ENCODE assay signal across 10 cellular contexts in the genomic region with DNA sequence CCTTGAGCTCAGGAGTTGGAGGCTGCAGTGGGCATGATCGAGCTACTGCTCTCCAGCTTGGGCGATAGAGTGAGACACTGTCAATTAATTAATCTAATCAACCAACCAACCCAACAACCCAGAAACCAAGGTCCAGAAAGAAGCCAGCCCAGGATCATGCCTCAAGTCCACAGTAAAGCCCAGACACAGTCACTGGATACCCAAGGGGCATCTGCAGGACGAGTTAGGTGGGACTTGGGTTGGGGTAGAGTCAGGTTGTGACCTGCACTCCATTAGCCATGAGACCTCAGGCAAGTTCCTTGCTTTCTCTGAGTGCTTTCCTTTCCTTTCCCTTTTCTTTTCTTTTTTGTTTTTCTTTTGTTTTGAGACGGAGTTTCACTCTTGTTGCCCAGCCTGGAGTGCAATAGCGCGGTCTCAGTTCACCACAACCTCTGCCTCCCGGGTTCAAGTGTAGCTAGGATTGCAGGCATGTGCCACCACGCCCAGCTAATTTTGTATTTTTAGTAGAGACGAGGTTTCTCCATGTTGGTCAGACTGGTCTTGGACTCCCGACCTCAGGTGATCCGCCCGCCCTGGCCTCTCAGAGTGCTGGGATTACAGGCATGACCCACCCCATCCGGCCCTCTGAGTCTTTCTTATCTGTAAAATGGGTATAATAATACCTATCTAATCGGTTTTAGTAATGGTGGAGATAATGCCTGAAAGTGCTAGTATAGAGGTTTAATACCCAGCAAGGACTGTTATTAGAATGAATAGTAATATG. TPM values are rescaled to one million over a fixed set of nuclear protein-coding genes. Genes with fewer than 3 reads are reported as not detected.
A peak's percentile ranks its signal among the peaks of the same experiment; 100 is the strongest.
DNase-seq lines count a peak whose midpoint lies in the region; FAIRE-seq and TF ChIP-seq lines count a peak whose summit lies in the region.
"Had no signal": no experiment of that assay in that cellular context is flagged by ENCODE, and none has a peak within 500 bp of the region (broad histone marks: within the 10 kb centered on the region; RNA-seq: fewer than 3 reads in every experiment).

No MANE protein-coding gene starts in this region.

- H4K8ac ChIP-seq in H1 (ENCODE audit: extremely low read depth, insufficient read depth, low read length), result no peak overlapping the region

- no peaks in the 10 kb centered on the region for H4K20me1 ChIP-seq in OCI-LY3 (ENCODE audit: insufficient read depth, low read length)
- H4K20me1 ChIP-seq in H1 (replicated peaks in 1 of 2; ENCODE audit: control insufficient read depth in 1 of 2, insufficient read depth in 2 of 2, low read length in 2 of 2), result peaks cover 0 to 1% of the 10 kb centered on the region in 2 experiments
- no peaks in the 10 kb centered on the region for H4K20me1 ChIP-seq in mammary epithelial cell (ENCODE audit: insufficient read depth, low read length)

- intact Hi-C loops in mammary epithelial cell (cut with micrococcal nuclease), result no loop called here
- intact Hi-C loops in posterior cingulate gyrus (cut with DNase I), result no loop called here

- TF ChIP-seq EP300 in H1 (IDR thresholded peaks at IDR 0.05; ENCODE audit: borderline replicate concordance in 1 of 2, low read depth in 2 of 2, low read length in 2 of 2), result no peak

- no peak overlapping the region for H3K18ac ChIP-seq in H1 (ENCODE audit: extremely low read depth, low read length)

- no peak overlapping the region for H2BK12ac ChIP-seq in H1 (ENCODE audit: low read depth, low read length)

- no peaks in the 10 kb centered on the region for H3K9me3 Mint-ChIP-seq in activated CD4-positive, alpha-beta T cell treated with anti-CD3 and anti-CD28 coated beads, Interleukin-2, amount 10 ng/mL, durations not matched to agents 7 days and 5 days

- peaks cover 21% of the 10 kb centered on the region for H3K4me1 Mint-ChIP-seq in activated CD4-positive, alpha-beta T cell treated with anti-CD3 and anti-CD28 coated beads, Interleukin-2, amount 10 ng/mL, durations not matched to agents 7 days and 5 days

- H3K4me2 ChIP-seq in OCI-LY3 (ENCODE audit: low read length) (peak overlapping the region; percentile 66), H1 (ENCODE audit: insufficient read depth in 1 of 2, low read depth in 2 of 2, low read length in 2 of 2) (peak overlapping the region; percentile 48 to 84), mammary epithelial cell (ENCODE audit: insufficient read depth, low read depth, low read length) (no peak overlapping the region)

- BruUV-seq in mammary epithelial cell (replicated peaks; lab: Mats Ljungman, UMichigan), result no TSS peak

- no peak overlapping the region for H2BK15ac ChIP-seq in H1 (ENCODE audit: low read length)

- H3K36me3 Mint-ChIP-seq in activated CD4-positive, alpha-beta T cell treated with anti-CD3 and anti-CD28 coated beads, Interleukin-2, amount 10 ng/mL, durations not matched to agents 7 days and 5 days (ENCODE audit: low read depth), result peaks cover 6% of the 10 kb centered on the region

- H3K4me3 Mint-ChIP-seq in activated CD4-positive, alpha-beta T cell treated with anti-CD3 and anti-CD28 coated beads, Interleukin-2, amount 10 ng/mL, durations not matched to agents 7 days and 5 days, result peak overlapping the region; percentile 40

- WGBS in H1 (ENCODE audit: extremely low coverage in 1 of 2, insufficient coverage in 1 of 2, insufficient read length in 1 of 2, insufficient replicate concordance in 2 of 2, low coverage in 1 of 2, low lambda C conversion rate in 2 of 2, missing lambda C conversion rate in 1 of 2), 2 experiments, result 77% methylated on average over 14 of the region's 14 CpGs; no CpG with 5 or more reads in 1 of the 2 experiments
- WGBS in mammary epithelial cell (ENCODE audit: low coverage, missing lambda C conversion rate), result 75% methylated on average over 8 of the region's 14 CpGs

- FAIRE-seq in H1 (lab: Jason Lieb, UNC), result no peak

- no peaks in the 10 kb centered on the region for H3K27me3 Mint-ChIP-seq in activated CD4-positive, alpha-beta T cell treated with anti-CD3 and anti-CD28 coated beads, Interleukin-2, amount 10 ng/mL, durations not matched to agents 7 days and 5 days

- H3K9ac ChIP-seq in OCI-LY3 (ENCODE audit: low read length), result no peak overlapping the region
- no peak overlapping the region for H3K9ac ChIP-seq in H1 (replicated peaks in 1 of 4; ENCODE audit: extremely low read depth in 1 of 4, low read depth in 3 of 4, low read length in 3 of 4)
- H3K9ac ChIP-seq in mammary epithelial cell (ENCODE audit: insufficient read depth, low read length), result no peak overlapping the region

- H3K4me3 ChIP-seq in OCI-LY3 (ENCODE audit: low read length) (peak overlapping the region; percentile 74), H1 (ENCODE audit: extremely low read depth in 1 of 4, insufficient read depth in 2 of 4, low read depth in 3 of 4, low read length in 4 of 4) (peak overlapping the region; percentile 31 to 61 (median 37); a peak in 6 of 8 replicates), skeletal muscle cell (ENCODE audit: low read depth, low read length) (peak overlapping the region; percentile 44), mammary epithelial cell (replicated peaks in 1 of 3; ENCODE audit: insufficient read depth in 1 of 3, low read depth in 2 of 3, low read length in 3 of 3) (no peak overlapping the region)

- TF ChIP-seq RAD21 in H1 (IDR thresholded peaks at IDR 0.05 in 1 of 2, conservative IDR thresholded peaks at IDR 0.05 in 1 of 2; ENCODE audit: low read depth in 2 of 2, low read length in 2 of 2), result no peak

- peaks cover 5% of the 10 kb centered on the region for H3K79me2 ChIP-seq in OCI-LY3 (ENCODE audit: low read length)
- H3K79me2 ChIP-seq in H1 (ENCODE audit: control insufficient read depth in 1 of 2, insufficient read depth in 2 of 2, low read length in 2 of 2), result no peaks in the 10 kb centered on the region; a peak in 1 of 4 replicates
- H3K79me2 ChIP-seq in mammary epithelial cell (ENCODE audit: insufficient read depth, low read length), result peaks cover 14% of the 10 kb centered on the region

- no peak overlapping the region for H3K56ac ChIP-seq in H1 (replicated peaks; ENCODE audit: insufficient read length, low read depth, low read length)

- in situ Hi-C loops in mammary epithelial cell (cut with MboI; ENCODE audit: low sequenced_read_pairs in 2 of 2), result no loop called here

- no peak overlapping the region for H3K27ac Mint-ChIP-seq in activated CD4-positive, alpha-beta T cell treated with anti-CD3 and anti-CD28 coated beads, Interleukin-2, amount 10 ng/mL, durations not matched to agents 7 days and 5 days

- no peak overlapping the region for H3K4ac ChIP-seq in H1 (replicated peaks; ENCODE audit: insufficient read length, low read depth, low read length)

- no peak overlapping the region for H4K91ac ChIP-seq in H1 (replicated peaks; ENCODE audit: insufficient read length, low read length)

- no peak overlapping the region for H4K5ac ChIP-seq in H1 (ENCODE audit: insufficient read length, low read depth, low read length)

- no peak for DNase-seq in activated CD4-positive, alpha-beta T cell treated with anti-CD3 and anti-CD28 coated beads, Interleukin-2, amount 10 ng/mL, durations not matched to agents 7 days and 5 days
- no peak for DNase-seq in activated CD4-positive, alpha-beta T cell treated with anti-CD3 and anti-CD28 coated beads, Interleukin-2, amount 50 U/mL, for 4 hours
- DNase-seq in H1 (ENCODE audit: low read depth in 1 of 2, low spot score in 2 of 2) (no peak), skeletal muscle cell (ENCODE audit: low read depth) (no peak), mammary epithelial cell (no peak), posterior cingulate gyrus (no peak), NCI-H1417 treated with DMSO at 0.1 percent for 48 hours (lab: John Stamatoyannopoulos, UW) (no peak)
- DNase-seq: GF-D8, WERI-Rb-1 had no signal

- H2AK5ac ChIP-seq in H1 (ENCODE audit: low read depth, low read length), result no peak overlapping the region

- POLR2A ChIA-PET in activated CD4-positive, alpha-beta T cell treated with anti-CD3 and anti-CD28 coated beads, Interleukin-2, amount 10 ng/mL, durations not matched to agents 7 days and 5 days (lab: Charles Lee), result no interaction called here
- POLR2A ChIA-PET in H1 (lab: Charles Lee; ENCODE audit: partially characterized antibody), result interaction anchor here (0.6 to 4.3 kb wide), 10 partner anchors 10 to 61 kb away, joined by 3 to 43 read pairs (median 4); a partner anchor contains a TSS

- H3K79me1 ChIP-seq in H1 (ENCODE audit: low read depth, low read length), result peaks cover 2% of the 10 kb centered on the region

- TF ChIP-seq POLR2A in H1 (IDR thresholded peaks at IDR 0.05; ENCODE audit: control extremely low read depth in 1 of 2, low read depth in 2 of 2, low read length in 2 of 2), result no peak

- H3K27me3 ChIP-seq in OCI-LY3 (ENCODE audit: low read depth, low read length) (no peaks in the 10 kb centered on the region), H1 (replicated peaks in 1 of 4; ENCODE audit: control insufficient read depth in 3 of 4, extremely low read depth in 1 of 4, insufficient read depth in 3 of 4, low read length in 3 of 4) (no peaks in the 10 kb centered on the region), mammary epithelial cell (ENCODE audit: insufficient read depth, low read length) (no peaks in the 10 kb centered on the region)

- H3K9me3 ChIP-seq in OCI-LY3 (ENCODE audit: insufficient read depth, low read length) (no peaks in the 10 kb centered on the region), H1 (ENCODE audit: insufficient read depth in 2 of 2, low read depth in 1 of 2, low read length in 1 of 2) (no peaks in the 10 kb centered on the region), mammary epithelial cell (replicated peaks; ENCODE audit: insufficient read depth, low read length) (no peaks in the 10 kb centered on the region)

- H2BK5ac ChIP-seq in H1 (ENCODE audit: low read depth, low read length), result no peak overlapping the region

- no peak overlapping the region for H2AFZ ChIP-seq in OCI-LY3 (ENCODE audit: low read depth, low read length)
- no peak overlapping the region for H2AFZ ChIP-seq in H1 (ENCODE audit: low read length)
- no peak overlapping the region for H2AFZ ChIP-seq in mammary epithelial cell (ENCODE audit: low read depth, low read length)

- CTCF ChIA-PET in activated CD4-positive, alpha-beta T cell treated with anti-CD3 and anti-CD28 coated beads, Interleukin-2, amount 10 ng/mL, durations not matched to agents 7 days and 5 days (lab: Charles Lee), result interaction anchor here (1.4 to 1.7 kb wide), 4 partner anchors 9 to 29 kb away, joined by 4 to 10 read pairs (median 6); a partner anchor contains a TSS
- CTCF ChIA-PET in H1 (lab: Charles Lee; ENCODE audit: partially characterized antibody) (interaction anchor here (0.8 to 3.0 kb wide), 14 partner anchors 12 to 146 kb away, joined by 3 to 28 read pairs (median 4); a partner anchor contains a TSS), mammary epithelial cell (lab: Charles Lee; ENCODE audit: low non-redundant PET) (no interaction called here)

- dilution Hi-C loops in mammary epithelial cell (cut with HindIII; ENCODE audit: low sequenced_read_pairs), result no loop called here

- H3K4me1 ChIP-seq in OCI-LY3 (ENCODE audit: low read length) (0 out of 2 replicates have a peak, but pooled peaks cover 5% of the 10 kb centered on the region), H1 (replicated peaks in 1 of 4; ENCODE audit: control insufficient read depth in 3 of 4, insufficient read depth in 4 of 4, low read length in 3 of 4) (peaks cover 0 to 13% (median 10%) of the 10 kb centered on the region in 4 experiments; a peak in 5 of 7 replicates), mammary epithelial cell (ENCODE audit: insufficient read depth, low read length) (peaks cover 18% of the 10 kb centered on the region)

- H3K23me2 ChIP-seq in H1 (ENCODE audit: low read depth, low read length), result peaks cover 2% of the 10 kb centered on the region; the same call in 1 of the 2 replicates

- H3K36me3 ChIP-seq in OCI-LY3 (replicated peaks; ENCODE audit: low read depth, low read length) (no peaks in the 10 kb centered on the region), H1 (ENCODE audit: control insufficient read depth in 2 of 4, insufficient read depth in 4 of 4, low read length in 3 of 4) (no peaks in the 10 kb centered on the region; a peak in 1 of 8 replicates), mammary epithelial cell (ENCODE audit: insufficient read depth, low read length) (no peaks in the 10 kb centered on the region)

- no peak overlapping the region for H3K23ac ChIP-seq in H1 (ENCODE audit: insufficient read length)

- no peak overlapping the region for H3K27ac ChIP-seq in OCI-LY3 (ENCODE audit: low read length)
- no peak overlapping the region for H3K27ac ChIP-seq in H1 (ENCODE audit: low read depth, low read length)
- H3K27ac ChIP-seq in mammary epithelial cell (ENCODE audit: insufficient read depth, low read depth, low read length), result no peak overlapping the region
- H3K27ac ChIP-seq: WERI-Rb-1 had no signal

- no peak overlapping the region for H2BK120ac ChIP-seq in H1 (replicated peaks; ENCODE audit: low read depth, low read length)

- no peak overlapping the region for H2BK20ac ChIP-seq in H1 (ENCODE audit: low read length)

- no peak overlapping the region for H3K14ac ChIP-seq in H1 (ENCODE audit: insufficient read length)

- no peak for TF ChIP-seq CTCF in OCI-LY3 (IDR thresholded peaks at IDR 0.05; ENCODE audit: low read depth, low read length)
- TF ChIP-seq CTCF in H1 (IDR thresholded peaks at IDR 0.05; ENCODE audit: control extremely low read depth in 1 of 3, insufficient read depth in 1 of 3, low read depth in 1 of 3, low read length in 3 of 3), result no peak
- no peak for TF ChIP-seq CTCF in mammary epithelial cell (conservative IDR thresholded peaks at IDR 0.05 in 1 of 2, IDR thresholded peaks at IDR 0.05 in 1 of 2; ENCODE audit: extremely low read depth in 1 of 2, insufficient read depth in 1 of 2, low read depth in 1 of 2, low read length in 2 of 2)

RNA-seq across cellular contexts. Expression of a gene that starts 3.5 kb away (rescaled TPM):
- under 1 TPM; 0.73 to 0.97 TPM for total RNA-seq in activated CD4-positive, alpha-beta T cell treated with anti-CD3 and anti-CD28 coated beads, Interleukin-2, amount 10 ng/mL, durations not matched to agents 7 days and 5 days
- total RNA-seq in H1 (2021; fragmentation: NEBNext Ultra II Directional; extraction: Animal tissue kit (Norgen Biotek cat#: 25700)), result 0.88 and 1.1 TPM in 2 replicates
- polyA plus RNA-seq in H1 (2011; rRNA removed), result 1.0 and 1.8 TPM in 2 replicates
- 1.1 TPM for polyA plus RNA-seq in H1 (2011; cell fraction: cytosol; rRNA removed)
- 3.2 TPM for polyA plus RNA-seq in H1 (2011; cell fraction: nucleus; rRNA removed)
- polyA plus RNA-seq in H1 (2012, experiment 1 of 2), result 0.76 to 1.6 TPM (median 1.5 TPM) in 4 replicates
- polyA plus RNA-seq in H1 (2012, experiment 2 of 2), result 0.97 TPM
- polyA plus RNA-seq in H1 (2013, experiment 1 of 2), result 0.83 TPM
- polyA plus RNA-seq in H1 (2013, experiment 2 of 2), result 0.75 TPM
- 0.41 and 0.54 TPM in 2 replicates for polyA minus RNA-seq in H1 (2011; rRNA and poly(A)+ RNA removed)
- polyA minus RNA-seq in H1 (2011; cell fraction: cytosol; rRNA and poly(A)+ RNA removed), result not detected
- 1.6 TPM for polyA minus RNA-seq in H1 (2011; cell fraction: nucleus; rRNA and poly(A)+ RNA removed)
- 10 to 100 TPM; 19.3 to 23.8 TPM for total RNA-seq in mammary epithelial cell
- polyA plus RNA-seq in mammary epithelial cell, result 5.8 TPM
- 0.16 TPM for polyA minus RNA-seq in mammary epithelial cell

RNA-seq across cellular contexts. Expression of a gene that starts 12.8 kb away (rescaled TPM):
- 10 to 100 TPM; 72.5 to 86.1 TPM for total RNA-seq in activated CD4-positive, alpha-beta T cell treated with anti-CD3 and anti-CD28 coated beads, Interleukin-2, amount 10 ng/mL, durations not matched to agents 7 days and 5 days
- total RNA-seq in H1 (2021; fragmentation: NEBNext Ultra II Directional; extraction: Animal tissue kit (Norgen Biotek cat#: 25700)), result 100 and 109 TPM in 2 replicates
- 64.5 and 110 TPM in 2 replicates for polyA plus RNA-seq in H1 (2011; rRNA removed)
- 53.4 TPM for polyA plus RNA-seq in H1 (2011; cell fraction: cytosol; rRNA removed)
- 187 TPM for polyA plus RNA-seq in H1 (2011; cell fraction: nucleus; rRNA removed)
- 103 to 110 TPM (median 106 TPM) in 4 replicates for polyA plus RNA-seq in H1 (2012, experiment 1 of 2)
- polyA plus RNA-seq in H1 (2012, experiment 2 of 2), result 95.9 TPM
- polyA plus RNA-seq in H1 (2013, experiment 1 of 2), result 125 TPM
- 124 TPM for polyA plus RNA-seq in H1 (2013, experiment 2 of 2)
- 41.2 and 50.8 TPM in 2 replicates for polyA minus RNA-seq in H1 (2011; rRNA and poly(A)+ RNA removed)
- polyA minus RNA-seq in H1 (2011; cell fraction: cytosol; rRNA and poly(A)+ RNA removed), result 35.5 TPM
- 34.3 TPM for polyA minus RNA-seq in H1 (2011; cell fraction: nucleus; rRNA and poly(A)+ RNA removed)
- 10 to 100 TPM; 26.0 to 90.1 TPM for total RNA-seq in mammary epithelial cell
- 61.1 TPM for polyA plus RNA-seq in mammary epithelial cell
- 92.7 TPM for polyA minus RNA-seq in mammary epithelial cell

RNA-seq across cellular contexts. Expression of a gene that starts 13.1 kb away (rescaled TPM):
- 10 to 100 TPM; 16.4 to 18.8 TPM for total RNA-seq in activated CD4-positive, alpha-beta T cell treated with anti-CD3 and anti-CD28 coated beads, Interleukin-2, amount 10 ng/mL, durations not matched to agents 7 days and 5 days
- total RNA-seq in H1 (2021; fragmentation: NEBNext Ultra II Directional; extraction: Animal tissue kit (Norgen Biotek cat#: 25700)), result 19.4 and 21.3 TPM in 2 replicates
- polyA plus RNA-seq in H1 (2011; rRNA removed) (21.6 and 34.5 TPM in 2 replicates), mammary epithelial cell (17.5 TPM)
- polyA plus RNA-seq in H1 (2011; cell fraction: cytosol; rRNA removed), result 29.6 TPM
- polyA plus RNA-seq in H1 (2011; cell fraction: nucleus; rRNA removed), result 75.7 TPM
- 18.1 to 23.6 TPM (median 22.0 TPM) in 4 replicates for polyA plus RNA-seq in H1 (2012, experiment 1 of 2)
- 21.0 TPM for polyA plus RNA-seq in H1 (2012, experiment 2 of 2)
- 26.7 TPM for polyA plus RNA-seq in H1 (2013, experiment 1 of 2)
- polyA plus RNA-seq in H1 (2013, experiment 2 of 2), result 22.1 TPM
- polyA minus RNA-seq in H1 (2011; rRNA and poly(A)+ RNA removed), result 10.9 and 12.6 TPM in 2 replicates
- polyA minus RNA-seq in H1 (2011; cell fraction: cytosol; rRNA and poly(A)+ RNA removed), result 18.3 TPM
- polyA minus RNA-seq in H1 (2011; cell fraction: nucleus; rRNA and poly(A)+ RNA removed), result 27.9 TPM
- total RNA-seq in mammary epithelial cell, result 10 to 100 TPM; 22.7 to 25.2 TPM
- polyA minus RNA-seq in mammary epithelial cell, result 28.6 TPM

RNA-seq across cellular contexts. Expression of a gene that starts 17.7 kb away (rescaled TPM):
- 10 to 100 TPM; 56.7 to 62.3 TPM for total RNA-seq in activated CD4-positive, alpha-beta T cell treated with anti-CD3 and anti-CD28 coated beads, Interleukin-2, amount 10 ng/mL, durations not matched to agents 7 days and 5 days
- 27.5 and 34.2 TPM in 2 replicates for total RNA-seq in H1 (2021; fragmentation: NEBNext Ultra II Directional; extraction: Animal tissue kit (Norgen Biotek cat#: 25700))
- polyA plus RNA-seq in H1 (2011; rRNA removed), result 25.4 and 27.0 TPM in 2 replicates
- 30.8 TPM for polyA plus RNA-seq in H1 (2011; cell fraction: cytosol; rRNA removed)
- polyA plus RNA-seq in H1 (2011; cell fraction: nucleus; rRNA removed), result 56.8 TPM
- polyA plus RNA-seq in H1 (2012, experiment 1 of 2), result 28.6 to 35.7 TPM (median 31.2 TPM) in 4 replicates
- 36.6 TPM for polyA plus RNA-seq in H1 (2012, experiment 2 of 2)
- 34.8 TPM for polyA plus RNA-seq in H1 (2013, experiment 1 of 2)
- polyA plus RNA-seq in H1 (2013, experiment 2 of 2), result 33.0 TPM
- 44.0 and 45.4 TPM in 2 replicates for polyA minus RNA-seq in H1 (2011; rRNA and poly(A)+ RNA removed)
- 17.0 TPM for polyA minus RNA-seq in H1 (2011; cell fraction: cytosol; rRNA and poly(A)+ RNA removed)
- 35.2 TPM for polyA minus RNA-seq in H1 (2011; cell fraction: nucleus; rRNA and poly(A)+ RNA removed)
- 10 to 100 TPM; 24.5 to 40.4 TPM for total RNA-seq in mammary epithelial cell
- polyA plus RNA-seq in mammary epithelial cell, result 49.3 TPM
- polyA minus RNA-seq in mammary epithelial cell, result 26.6 TPM

RNA-seq across cellular contexts. Expression of a gene that starts 28.4 kb away (rescaled TPM):
- total RNA-seq in activated CD4-positive, alpha-beta T cell treated with anti-CD3 and anti-CD28 coated beads, Interleukin-2, amount 10 ng/mL, durations not matched to agents 7 days and 5 days, result 10 to 100 TPM; 17.4 to 18.5 TPM
- 21.9 and 22.7 TPM in 2 replicates for total RNA-seq in H1 (2021; fragmentation: NEBNext Ultra II Directional; extraction: Animal tissue kit (Norgen Biotek cat#: 25700))
- polyA plus RNA-seq in H1 (2011; rRNA removed) (9.5 and 11.5 TPM in 2 replicates), mammary epithelial cell (14.4 TPM)
- polyA plus RNA-seq in H1 (2011; cell fraction: cytosol; rRNA removed), result 18.9 TPM
- 16.3 TPM for polyA plus RNA-seq in H1 (2011; cell fraction: nucleus; rRNA removed)
- 26.9 to 30.2 TPM (median 28.3 TPM) in 4 replicates for polyA plus RNA-seq in H1 (2012, experiment 1 of 2)
- polyA plus RNA-seq in H1 (2012, experiment 2 of 2), result 7.3 TPM
- 24.6 TPM for polyA plus RNA-seq in H1 (2013, experiment 1 of 2)
- 22.9 TPM for polyA plus RNA-seq in H1 (2013, experiment 2 of 2)
- polyA minus RNA-seq in H1 (2011; rRNA and poly(A)+ RNA removed), result 7.3 and 10.0 TPM in 2 replicates
- 7.6 TPM for polyA minus RNA-seq in H1 (2011; cell fraction: cytosol; rRNA and poly(A)+ RNA removed)
- polyA minus RNA-seq in H1 (2011; cell fraction: nucleus; rRNA and poly(A)+ RNA removed), result 17.1 TPM
- 10 to 100 TPM in 1 of 2 donors, 1 to 10 TPM in 1; 2.2 to 25.2 TPM for total RNA-seq in mammary epithelial cell
- polyA minus RNA-seq in mammary epithelial cell, result 8.2 TPM

Comparison
In these comparisons a context has a peak if more than half of its experiments do, and no peak if none do; other contexts are left out.
1. H3K4me3 ChIP-seq: peak in OCI-LY3 (single experiment), H1 (4 of 4) and skeletal muscle cell (single experiment); none in mammary epithelial cell (0 of 3).